ENCODE assay signal across 14 cellular contexts in the genomic region with DNA sequence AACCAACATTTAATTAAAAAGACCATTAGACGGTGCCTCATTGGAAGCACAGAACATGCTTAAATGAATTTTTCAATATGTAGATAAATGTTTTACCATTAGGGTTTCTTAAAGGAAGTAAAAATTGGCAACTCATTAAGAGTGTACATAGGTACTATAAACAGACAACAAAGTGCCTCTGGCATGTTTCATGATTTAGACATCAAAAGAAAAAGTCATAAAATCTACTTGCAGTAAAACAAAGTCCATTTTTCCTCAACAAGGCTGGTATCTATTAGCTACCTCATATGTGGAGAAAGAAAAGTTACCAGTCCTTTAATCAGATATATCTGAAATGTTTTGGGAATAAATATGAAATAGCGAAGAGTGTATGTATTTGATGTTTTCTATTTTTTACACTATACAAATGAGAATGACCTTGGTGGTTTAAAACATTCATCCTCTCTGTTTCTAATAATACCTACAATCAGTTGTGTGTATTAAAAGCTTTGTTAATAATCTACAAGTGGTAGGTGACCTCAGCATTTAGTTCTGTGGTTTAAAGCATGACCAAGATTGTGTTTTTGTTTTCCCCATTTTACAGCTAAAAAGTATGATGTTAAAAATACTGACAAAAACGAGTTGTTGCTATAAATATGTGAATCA.
DNase-seq lines count a peak whose midpoint lies in the region; ATAC-seq and TF ChIP-seq lines count a peak whose summit lies in the region.
"Had no signal": no experiment of that assay in that cellular context is flagged by ENCODE, and none has a peak within 500 bp of the region (broad histone marks: within the 10 kb centered on the region; RNA-seq: fewer than 3 reads in every experiment).

No MANE protein-coding gene starts in this region.

- no peaks in the 10 kb centered on the region for H3K9me3 ChIP-seq in right lobe of liver

- H3K27me3 ChIP-seq in right lobe of liver, result no peaks in the 10 kb centered on the region
- H3K27me3 ChIP-seq: foreskin keratinocyte had no signal

- ATAC-seq in GM18873 (IDR thresholded peaks at IDR 0.05; ENCODE audit: low FRiP score, unreplicated experiment), result peak; percentile 83
- ATAC-seq in HG02642 (IDR thresholded peaks at IDR 0.05; ENCODE audit: poor library complexity, unreplicated experiment), result peak; percentile 52
- ATAC-seq in HG03460 (IDR thresholded peaks at IDR 0.05; ENCODE audit: unreplicated experiment), result peak; percentile 66
- ATAC-seq in HG03439 (IDR thresholded peaks at IDR 0.05; ENCODE audit: unreplicated experiment), result no peak
- no peak for ATAC-seq in right lobe of liver
- ATAC-seq: activated CD8-positive, alpha-beta memory T cell treated with anti-CD3 and anti-CD28 coated beads, Interleukin-2, amount 10 ng/mL, durations not matched to agents 7 days and 5 days had no signal

- no peak overlapping the region for H3K4me3 Mint-ChIP-seq in mesothelial cell of epicardium
- H3K4me3 Mint-ChIP-seq: activated CD8-positive, alpha-beta memory T cell treated with anti-CD3 and anti-CD28 coated beads, Interleukin-2, amount 10 ng/mL, durations not matched to agents 7 days and 5 days; activated naive CD4-positive, alpha-beta T cell treated with anti-CD3 and anti-CD28 coated beads, Interleukin-2, amount 10 ng/mL, durations not matched to agents 7 days and 5 days had no signal

- DNase-seq in mesothelial cell of epicardium (ENCODE audit: low spot score in 2 of 2, unreplicated experiment in 2 of 2), result no peak
- no peak for DNase-seq in NAMALWA (ENCODE audit: low spot score)
- no peak for DNase-seq in right lobe of liver
- no peak for DNase-seq in occipital lobe (lab: John Stamatoyannopoulos, UW)
- DNase-seq: activated CD8-positive, alpha-beta memory T cell treated with anti-CD3 and anti-CD28 coated beads, Interleukin-2, amount 10 ng/mL, durations not matched to agents 7 days and 5 days; activated naive CD4-positive, alpha-beta T cell treated with anti-CD3 and anti-CD28 coated beads, Interleukin-2, amount 10 ng/mL, durations not matched to agents 7 days and 5 days; DMS53; islet precursor cell; stimulated activated naive CD4-positive, alpha-beta T cell had no signal

- no peaks in the 10 kb centered on the region for H3K9me3 Mint-ChIP-seq in mesothelial cell of epicardium

- no peaks in the 10 kb centered on the region for H3K36me3 ChIP-seq in right lobe of liver

- TF ChIP-seq CTCF in mesothelial cell of epicardium (IDR thresholded peaks at IDR 0.05; ENCODE audit: unreplicated experiment), result no peak
- no peak for TF ChIP-seq CTCF in right lobe of liver (IDR thresholded peaks at IDR 0.05)

- peaks cover 42% of the 10 kb centered on the region for H3K4me1 Mint-ChIP-seq in mesothelial cell of epicardium
- H3K4me1 Mint-ChIP-seq: activated CD8-positive, alpha-beta memory T cell treated with anti-CD3 and anti-CD28 coated beads, Interleukin-2, amount 10 ng/mL, durations not matched to agents 7 days and 5 days; activated naive CD4-positive, alpha-beta T cell treated with anti-CD3 and anti-CD28 coated beads, Interleukin-2, amount 10 ng/mL, durations not matched to agents 7 days and 5 days had no signal

- H3K4me1 ChIP-seq in right lobe of liver, result no peaks in the 10 kb centered on the region
- H3K4me1 ChIP-seq: foreskin keratinocyte had no signal

- 52% methylated on average over 3 of the region's 3 CpGs for WGBS in right lobe of liver (ENCODE audit: insufficient coverage, low coverage, low lambda C conversion rate, missing lambda C conversion rate)

- intact Hi-C loops in right lobe of liver (cut with DNase I), result no loop called here

- no peaks in the 10 kb centered on the region for H3K36me3 Mint-ChIP-seq in mesothelial cell of epicardium
- H3K36me3 Mint-ChIP-seq: activated CD8-positive, alpha-beta memory T cell treated with anti-CD3 and anti-CD28 coated beads, Interleukin-2, amount 10 ng/mL, durations not matched to agents 7 days and 5 days; activated naive CD4-positive, alpha-beta T cell treated with anti-CD3 and anti-CD28 coated beads, Interleukin-2, amount 10 ng/mL, durations not matched to agents 7 days and 5 days had no signal

- H3K27ac ChIP-seq in right lobe of liver, result no peak overlapping the region
- H3K27ac ChIP-seq: foreskin keratinocyte had no signal

- no peak overlapping the region for H3K4me3 ChIP-seq in right lobe of liver

- no peaks in the 10 kb centered on the region for H3K27me3 Mint-ChIP-seq in mesothelial cell of epicardium (ENCODE audit: low read depth)
- H3K27me3 Mint-ChIP-seq: activated CD8-positive, alpha-beta memory T cell treated with anti-CD3 and anti-CD28 coated beads, Interleukin-2, amount 10 ng/mL, durations not matched to agents 7 days and 5 days; activated naive CD4-positive, alpha-beta T cell treated with anti-CD3 and anti-CD28 coated beads, Interleukin-2, amount 10 ng/mL, durations not matched to agents 7 days and 5 days had no signal

- no peak for TF ChIP-seq POLR2A in right lobe of liver (IDR thresholded peaks at IDR 0.05)

- peak overlapping the region; percentile 44 for H3K27ac Mint-ChIP-seq in mesothelial cell of epicardium
- H3K27ac Mint-ChIP-seq: activated CD8-positive, alpha-beta memory T cell treated with anti-CD3 and anti-CD28 coated beads, Interleukin-2, amount 10 ng/mL, durations not matched to agents 7 days and 5 days; activated naive CD4-positive, alpha-beta T cell treated with anti-CD3 and anti-CD28 coated beads, Interleukin-2, amount 10 ng/mL, durations not matched to agents 7 days and 5 days had no signal

Comparison
In these comparisons a context has a peak if more than half of its experiments do, and no peak if none do; other contexts are left out.
1. ATAC-seq: peak in GM18873 (single experiment), HG02642 (single experiment) and HG03460 (single experiment); none in HG03439 (single experiment) and right lobe of liver (0 of 4).